In the genomic region with DNA sequence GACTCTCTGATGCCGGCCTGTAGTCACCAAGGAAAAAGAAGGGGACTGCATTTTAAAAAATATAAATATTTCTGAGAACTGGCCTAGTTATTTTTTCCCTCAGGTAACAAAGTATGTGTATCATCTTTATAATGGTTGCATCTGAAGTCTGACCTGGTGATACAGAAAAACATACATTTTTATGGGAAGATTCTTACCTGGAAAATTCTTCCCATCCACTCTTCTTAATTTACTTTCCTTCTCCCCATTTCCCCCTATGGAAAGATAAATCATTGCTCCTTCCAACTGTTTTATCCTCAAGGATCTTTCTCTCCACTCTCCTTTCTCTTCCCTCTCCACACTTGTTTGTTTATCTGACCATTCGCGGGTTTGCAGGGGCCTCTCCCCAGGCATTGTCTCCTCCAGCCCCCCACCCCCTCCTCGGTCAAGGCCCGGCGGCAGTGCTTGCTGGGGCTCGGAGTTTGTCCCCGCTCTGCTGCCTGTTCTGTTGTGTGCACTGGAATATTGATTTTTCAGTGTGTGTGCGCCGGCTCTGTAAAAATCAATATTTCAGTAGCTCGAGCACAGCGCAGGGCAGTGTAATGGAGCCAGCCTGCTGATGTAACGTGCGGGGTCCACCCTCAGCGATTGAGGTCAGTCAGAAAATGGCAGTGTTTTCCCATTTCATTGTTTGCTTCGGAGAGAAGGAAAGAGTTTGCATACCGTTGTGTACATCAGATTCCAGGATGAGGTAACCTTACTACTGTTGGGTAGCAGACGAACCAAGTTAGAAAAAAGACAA, we compare ENCODE assay signal across 11 cellular contexts.
A peak's percentile ranks its signal among the peaks of the same experiment; 100 is the strongest.
DNase-seq lines count a peak whose midpoint lies in the region; ATAC-seq and TF ChIP-seq lines count a peak whose summit lies in the region.
"Had no signal": no experiment of that assay in that cellular context is flagged by ENCODE, and none has a peak within 500 bp of the region (broad histone marks: within the 10 kb centered on the region; RNA-seq: fewer than 3 reads in every experiment).

No MANE protein-coding gene starts in this region.

- no peak overlapping the region for H3K4me3 ChIP-seq in CD4-positive, CD25-positive, alpha-beta regulatory T cell (ENCODE audit: low read depth, low read length)
- H3K4me3 ChIP-seq in HUES64 (ENCODE audit: low read length) (peak overlapping the region; percentile 75), WERI-Rb-1 (ENCODE audit: low read depth, low read length) (peak overlapping the region; percentile 89), Peyer's patch (peak overlapping the region in 2 of 4 donors; percentile 51 to 89)

- no peak for ATAC-seq in CD4-positive, CD25-positive, alpha-beta regulatory T cell (ENCODE audit: low read depth in 2 of 2)
- ATAC-seq in HG03025 (IDR thresholded peaks at IDR 0.05; ENCODE audit: low FRiP score, unreplicated experiment) = no peak

- H3K36me3 ChIP-seq in CD4-positive, CD25-positive, alpha-beta regulatory T cell (ENCODE audit: control insufficient read depth, insufficient read depth, low read length) = no peaks in the 10 kb centered on the region
- no peaks in the 10 kb centered on the region for H3K36me3 ChIP-seq in HUES64 (ENCODE audit: insufficient read depth, low read length)
- H3K36me3 ChIP-seq in WERI-Rb-1 = no peaks in the 10 kb centered on the region
- H3K36me3 ChIP-seq in Peyer's patch = no peaks in the 10 kb centered on the region
- H3K36me3 ChIP-seq: left ventricle myocardium inferior, MG63 had no signal

- H3K9me3 ChIP-seq in CD4-positive, CD25-positive, alpha-beta regulatory T cell (ENCODE audit: control insufficient read depth in 2 of 2, low read length in 2 of 2) = no peaks in the 10 kb centered on the region
- peaks cover 12% of the 10 kb centered on the region; the same call in 1 of the 2 replicates for H3K9me3 ChIP-seq in HUES64 (ENCODE audit: insufficient read depth, low read depth, low read length)
- H3K9me3 ChIP-seq in WERI-Rb-1 (ENCODE audit: severe bottlenecking) = no peaks in the 10 kb centered on the region
- H3K9me3 ChIP-seq in Peyer's patch = no peaks in the 10 kb centered on the region
- H3K9me3 ChIP-seq: MG63 had no signal

- TF ChIP-seq CTCF in WERI-Rb-1 (IDR thresholded peaks at IDR 0.05; ENCODE audit: low read depth, low read length) (no peak), mesothelial cell of epicardium (IDR thresholded peaks at IDR 0.05; ENCODE audit: unreplicated experiment) (no peak), Peyer's patch (IDR thresholded peaks at IDR 0.05) (no peak)

- H3K27me3 Mint-ChIP-seq in CD4-positive, CD25-positive, alpha-beta regulatory T cell = no peaks in the 10 kb centered on the region
- no peaks in the 10 kb centered on the region for H3K27me3 Mint-ChIP-seq in mesothelial cell of epicardium (ENCODE audit: low read depth)

- H3K9me3 Mint-ChIP-seq in CD4-positive, CD25-positive, alpha-beta regulatory T cell = peaks cover 0 to 3% (median 0%) of the 10 kb centered on the region in 7 donors
- peaks cover 8% of the 10 kb centered on the region for H3K9me3 Mint-ChIP-seq in mesothelial cell of epicardium

- peak overlapping the region; percentile 51 for H3K9ac ChIP-seq in HUES64 (ENCODE audit: low read depth, low read length)

- TF ChIP-seq POLR2A in Peyer's patch (IDR thresholded peaks at IDR 0.05) = no peak

- no peak for DNase-seq in CD4-positive, CD25-positive, alpha-beta regulatory T cell
- DNase-seq in WERI-Rb-1 = peak; percentile 69
- DNase-seq in mesothelial cell of epicardium (ENCODE audit: low spot score in 2 of 2, unreplicated experiment in 2 of 2) = no peak
- no peak for DNase-seq in NCI-H524 (lab: John Stamatoyannopoulos, UW)
- DNase-seq in activated effector memory CD4-positive, alpha-beta T cell treated with Interleukin-2 at 50 U/mL for 16 hours = no peak
- no peak for DNase-seq in Peyer's patch
- DNase-seq: activated CD4-positive, CD25-positive, alpha-beta regulatory T cell treated with anti-CD3 and anti-CD28 coated beads, Interleukin-2, amount 50 U/mL, for 72 hours; left ventricle myocardium inferior; MG63 had no signal

- H3K27ac ChIP-seq in CD4-positive, CD25-positive, alpha-beta regulatory T cell (ENCODE audit: insufficient read depth, low read length, poor library complexity, severe bottlenecking) = no peak overlapping the region
- 0 out of 2 replicates have a peak overlapping the region, but pooled peaks have one; percentile 20 for H3K27ac ChIP-seq in HUES64 (ENCODE audit: low read depth, low read length)
- peak overlapping the region; percentile 67 for H3K27ac ChIP-seq in WERI-Rb-1
- peak overlapping the region in 1 of 4 donors; percentile 58 for H3K27ac ChIP-seq in Peyer's patch

- H3K27me3 ChIP-seq in CD4-positive, CD25-positive, alpha-beta regulatory T cell (ENCODE audit: control insufficient read depth, insufficient read depth, low read length) = no peaks in the 10 kb centered on the region
- H3K27me3 ChIP-seq in HUES64 (ENCODE audit: insufficient read depth, low read length) (peaks cover 13% of the 10 kb centered on the region; the same call in 1 of the 2 replicates), WERI-Rb-1 (ENCODE audit: insufficient read depth, low read depth, severe bottlenecking) (no peaks in the 10 kb centered on the region), Peyer's patch (no peaks in the 10 kb centered on the region)
- H3K27me3 ChIP-seq: MG63 had no signal

- WGBS in HUES64 = 52% methylated on average over 18 of the region's 18 CpGs

- H3K4me1 ChIP-seq in CD4-positive, CD25-positive, alpha-beta regulatory T cell (ENCODE audit: control insufficient read depth, insufficient read depth, low read length, poor library complexity, severe bottlenecking) = peaks cover 21% of the 10 kb centered on the region
- H3K4me1 ChIP-seq in HUES64 (ENCODE audit: insufficient read depth, low read length) (peaks cover 40% of the 10 kb centered on the region), Peyer's patch (peaks cover 0 to 21% (median 12%) of the 10 kb centered on the region in 4 donors)

- peak overlapping the region in 1 of 3 donors; percentile 20 for H3K27ac Mint-ChIP-seq in CD4-positive, CD25-positive, alpha-beta regulatory T cell
- no peak overlapping the region for H3K27ac Mint-ChIP-seq in mesothelial cell of epicardium

- peak overlapping the region; percentile 74 to 77 (median 76) for H3K4me3 Mint-ChIP-seq in CD4-positive, CD25-positive, alpha-beta regulatory T cell
- H3K4me3 Mint-ChIP-seq in mesothelial cell of epicardium = peak overlapping the region; percentile 64

- H3K4me1 Mint-ChIP-seq in CD4-positive, CD25-positive, alpha-beta regulatory T cell = peaks cover 12 to 23% (median 16%) of the 10 kb centered on the region in 4 donors
- H3K4me1 Mint-ChIP-seq in mesothelial cell of epicardium = peaks cover 26% of the 10 kb centered on the region

- H3K36me3 Mint-ChIP-seq in CD4-positive, CD25-positive, alpha-beta regulatory T cell = no peaks in the 10 kb centered on the region
- H3K36me3 Mint-ChIP-seq in mesothelial cell of epicardium = no peaks in the 10 kb centered on the region
